ENCODE assay signal across 15 cellular contexts in genomic region chr17:76277300-76278267, GRCh38. TPM values are rescaled to one million over a fixed set of nuclear protein-coding genes. Genes with fewer than 3 reads are reported as not detected.
DNase-seq lines count a peak whose midpoint lies in the region; ATAC-seq, FAIRE-seq and TF ChIP-seq lines count a peak whose summit lies in the region.
"Had no signal": no experiment of that assay in that cellular context is flagged by ENCODE, and none has a peak within 500 bp of the region (broad histone marks: within the 10 kb centered on the region; RNA-seq: fewer than 3 reads in every experiment).

No MANE protein-coding gene starts in this region.

- TF ChIP-seq CTCF in RWPE1 (conservative IDR thresholded peaks at IDR 0.05; ENCODE audit: low read depth) (no peak), bronchial epithelial cell (IDR thresholded peaks at IDR 0.05; ENCODE audit: insufficient read depth, low read length, severe bottlenecking) (no peak)

- peak overlapping the region; percentile 66 for H3K27ac ChIP-seq in RWPE1
- H3K27ac ChIP-seq: tibial artery had no signal

- peak overlapping the region; percentile 99 for H3K27ac Mint-ChIP-seq in stimulated activated naive B cell treated with anti-CD40 and anti-IgM and Interleukin-4, amounts not matched to agents 10 μg/mL and 1 μg/mL and 100 μg/mL, for 72 hours

- peaks cover 1 to 9% of the 10 kb centered on the region in 2 donors for H3K36me3 Mint-ChIP-seq in stimulated activated naive B cell treated with anti-CD40 and anti-IgM and Interleukin-4, amounts not matched to agents 10 μg/mL and 1 μg/mL and 100 μg/mL, for 72 hours

- DNase-seq in Right ventricle myocardium inferior (ENCODE audit: missing footprints) (peak; percentile 51), cardiac septum (ENCODE audit: low spot score) (no peak), RWPE1 (ENCODE audit: low spot score) (no peak), bronchial epithelial cell (ENCODE audit: low read depth) (no peak), ureter (ENCODE audit: low spot score) (no peak)
- no peak for DNase-seq in stimulated activated naive B cell treated with anti-CD40 and anti-IgM and Interleukin-4, amounts not matched to agents 10 μg/mL and 1 μg/mL and 100 μg/mL, for 72 hours
- DNase-seq: DMS79 treated with DMSO at 0.1 percent for 48 hours, erythroblast, heart right ventricle, NCI-H1105 treated with DMSO at 0.1 percent for 48 hours, NCI-H226, tibial artery had no signal

- H3K4me3 ChIP-seq in bronchial epithelial cell (ENCODE audit: low read depth, low read length) = no peak overlapping the region
- H3K4me3 ChIP-seq: adrenal gland, heart right ventricle, tibial artery had no signal

- CTCF ChIA-PET in RWPE1 (lab: Yijun Ruan, JAX) = interaction anchor here (0.6 to 3.2 kb wide), 5 partner anchors 21 to 155 kb away, joined by 3 to 60 read pairs (median 4); no protein-coding TSS in a partner anchor

- no peak for ATAC-seq in Right ventricle myocardium inferior
- ATAC-seq in stimulated activated naive B cell treated with anti-CD40 and anti-IgM and Interleukin-4, amounts not matched to agents 10 μg/mL and 1 μg/mL and 100 μg/mL, for 72 hours (replicated peaks) = no peak
- ATAC-seq in HG03432 (IDR thresholded peaks at IDR 0.05; ENCODE audit: unreplicated experiment) = no peak
- ATAC-seq in HG03025 (IDR thresholded peaks at IDR 0.05; ENCODE audit: low FRiP score, unreplicated experiment) = no peak
- ATAC-seq: heart right ventricle had no signal

- intact Hi-C loops in Right ventricle myocardium inferior (cut with DNase I) = loop anchor here (5.0 kb wide), 1 partner anchor 95 kb away; no protein-coding TSS in a partner anchor
- intact Hi-C loops in cardiac septum (cut with DNase I) = loop anchor here (2.0 to 5.0 kb wide), 2 partner anchors 95 to 265 kb away; no protein-coding TSS in a partner anchor

- no peaks in the 10 kb centered on the region for H3K27me3 Mint-ChIP-seq in stimulated activated naive B cell treated with anti-CD40 and anti-IgM and Interleukin-4, amounts not matched to agents 10 μg/mL and 1 μg/mL and 100 μg/mL, for 72 hours

- no peaks in the 10 kb centered on the region for H3K27me3 ChIP-seq in bronchial epithelial cell (ENCODE audit: control insufficient read depth, insufficient read depth, low read length)
- H3K27me3 ChIP-seq: adrenal gland, heart right ventricle, tibial artery had no signal

- POLR2A ChIA-PET in RWPE1 (lab: Yijun Ruan, JAX; ENCODE audit: low non-redundant PET) = no interaction called here

- H3K36me3 ChIP-seq in bronchial epithelial cell (ENCODE audit: control insufficient read depth, insufficient read depth, low read length) = no peaks in the 10 kb centered on the region
- H3K36me3 ChIP-seq: adrenal gland, heart right ventricle had no signal

- peak; percentile 98 for FAIRE-seq in bronchial epithelial cell (lab: Jason Lieb, UNC)

- peaks cover 53 to 72% of the 10 kb centered on the region in 2 donors for H3K4me1 Mint-ChIP-seq in stimulated activated naive B cell treated with anti-CD40 and anti-IgM and Interleukin-4, amounts not matched to agents 10 μg/mL and 1 μg/mL and 100 μg/mL, for 72 hours

- H3K4me3 Mint-ChIP-seq in stimulated activated naive B cell treated with anti-CD40 and anti-IgM and Interleukin-4, amounts not matched to agents 10 μg/mL and 1 μg/mL and 100 μg/mL, for 72 hours = no peak overlapping the region

- H3K9me3 Mint-ChIP-seq in stimulated activated naive B cell treated with anti-CD40 and anti-IgM and Interleukin-4, amounts not matched to agents 10 μg/mL and 1 μg/mL and 100 μg/mL, for 72 hours = no peaks in the 10 kb centered on the region

RNA-seq across cellular contexts. Expression of gene UBALD2, which starts 12.4 kb away (rescaled TPM):
- total RNA-seq in Right ventricle myocardium inferior (30.4 TPM), cardiac septum (22.7 TPM), bronchial epithelial cell (3.4 and 7.3 TPM in 2 replicates), ureter (89.1 TPM)

RNA-seq across cellular contexts. Expression of gene QRICH2, which starts 30.5 kb away (rescaled TPM):
- total RNA-seq in Right ventricle myocardium inferior = 3.6 TPM
- total RNA-seq in cardiac septum = 1.8 TPM
- total RNA-seq in bronchial epithelial cell = 2.1 and 3.8 TPM in 2 replicates
- total RNA-seq in ureter = 1.9 TPM

RNA-seq across cellular contexts. Expression of gene RNF157, which starts 37.3 kb away (rescaled TPM):
- total RNA-seq in Right ventricle myocardium inferior (19.4 TPM), cardiac septum (2.5 TPM), bronchial epithelial cell (not detected in 2 replicates), ureter (4.3 TPM)
